15 cellular contexts compared by ENCODE assay signal in the genomic region with DNA sequence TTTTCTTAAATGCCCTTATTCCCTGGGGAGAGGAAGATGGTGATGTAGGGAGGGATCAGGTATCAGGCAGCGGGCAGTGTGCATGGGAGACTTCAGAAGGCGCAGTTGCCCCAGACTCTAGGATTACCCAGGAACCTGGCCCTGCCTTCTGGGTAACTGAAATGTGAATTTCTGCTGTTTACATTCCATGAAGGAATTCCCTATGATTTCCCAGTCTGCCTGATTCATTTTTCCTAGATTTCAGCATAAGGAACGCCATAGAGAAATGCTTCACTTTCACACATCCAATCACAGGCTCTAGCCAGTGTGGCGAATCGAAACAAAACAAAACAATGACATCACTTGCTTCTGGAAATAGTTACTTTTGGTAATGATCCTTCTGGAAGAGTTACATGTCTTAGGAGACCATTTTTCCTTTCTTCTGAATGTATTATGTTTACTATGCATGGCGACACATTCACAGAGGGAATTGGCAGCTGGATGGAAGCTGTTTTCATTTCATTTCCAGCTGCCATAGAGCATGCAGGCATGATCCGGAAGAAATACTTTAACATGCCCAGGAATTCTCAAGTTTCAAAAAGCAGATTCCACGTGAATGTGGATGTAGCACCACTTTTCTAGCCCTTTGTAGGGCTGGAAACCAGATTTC. TPM values are rescaled to one million over a fixed set of nuclear protein-coding genes. Genes with fewer than 3 reads are reported as not detected.
A peak's percentile ranks its signal among the peaks of the same experiment; 100 is the strongest.
DNase-seq lines count a peak whose midpoint lies in the region; ATAC-seq, FAIRE-seq and TF ChIP-seq lines count a peak whose summit lies in the region.
"Had no signal": no experiment of that assay in that cellular context is flagged by ENCODE, and none has a peak within 500 bp of the region (broad histone marks: within the 10 kb centered on the region; RNA-seq: fewer than 3 reads in every experiment).

No MANE protein-coding gene starts in this region.

- H3K36me3 ChIP-seq in pancreas = peaks cover 0 to 3% (median 0%) of the 10 kb centered on the region in 3 donors

- no peak for FAIRE-seq in pancreas (lab: Jason Lieb, UNC)

- no peak for TF ChIP-seq CTCF in pancreas (IDR thresholded peaks at IDR 0.05)

- no peaks in the 10 kb centered on the region for H3K27me3 ChIP-seq in pancreas

- 90% methylated on average over 8 of the region's 8 CpGs for WGBS in pancreas, 2 donors

- H3K9me3 ChIP-seq in pancreas = no peaks in the 10 kb centered on the region

- H3K4me1 ChIP-seq in pancreas = no peaks in the 10 kb centered on the region

- DNase-seq in AG20443 (ENCODE audit: low spot score) (peak; percentile 61), RPMI7951 (ENCODE audit: low read depth) (peak; percentile 68), epidermal melanocyte (ENCODE audit: insufficient read length, low spot score) (peak; percentile 19), pons (ENCODE audit: low spot score) (peak; percentile 81), pancreas (no peak), T-helper 1 cell (no peak)
- no peak for DNase-seq in stimulated activated naive CD8-positive, alpha-beta T cell treated with anti-CD3 and anti-CD28 coated beads, Interleukin-15, Interleukin-2, amounts not matched to agents 100 U/mL and 50 U/mL, for 24 hours
- DNase-seq: activated CD4-positive, alpha-beta T cell treated with anti-CD3 and anti-CD28 coated beads, Interleukin-2, amount 50 U/mL, for 1 hour; NCI-H1092; NCI-H524; occipital lobe; stimulated activated CD8-positive, alpha-beta memory T cell treated with anti-CD3 and anti-CD28 coated beads, Interleukin-4, amount 100 ng/mL, for 48 hours had no signal

- ATAC-seq in pancreas (no peak), GM19023 (IDR thresholded peaks at IDR 0.05; ENCODE audit: unreplicated experiment) (no peak)
- ATAC-seq in stimulated activated naive CD8-positive, alpha-beta T cell treated with anti-CD3 and anti-CD28 coated beads, Interleukin-15, Interleukin-2, amounts not matched to agents 100 U/mL and 50 U/mL, for 24 hours = no peak
- ATAC-seq: HCT116 had no signal

- intact Hi-C loops in pancreas (cut with DNase I) = no loop called here

- no peak overlapping the region for H3K4me3 ChIP-seq in pancreas

- H3K27ac ChIP-seq in pancreas = no peak overlapping the region
- H3K27ac ChIP-seq: epithelial cell of prostate had no signal

RNA-seq across cellular contexts. Expression of a gene that starts 33.3 kb away (rescaled TPM):
- 67.0 and 67.4 TPM in 2 replicates for total RNA-seq in RPMI7951 (2014; rRNA removed; shearing (Covaris generic))
- 10 to 100 TPM; 10.9 to 22.2 (median 15.2) TPM for total RNA-seq in pancreas
- 10 to 100 TPM in 1 of 2 donors, 1 to 10 TPM in 1; 5.4 to 19.7 TPM for polyA plus RNA-seq in pancreas

Comparison
In these comparisons a context has a peak if more than half of its experiments do, and no peak if none do; other contexts are left out.
1. DNase-seq: peak in AG20443 (single experiment), RPMI7951 (single experiment), epidermal melanocyte (single experiment) and pons (single experiment); none in pancreas (0 of 6), T-helper 1 cell (0 of 5) and stimulated activated naive CD8-positive, alpha-beta T cell treated with anti-CD3 and anti-CD28 coated beads, Interleukin-15, Interleukin-2, amounts not matched to agents 100 U/mL and 50 U/mL, for 24 hours (single experiment).